16 cellular contexts compared by ENCODE assay signal in genomic region chr7:36387437-36388345, GRCh38. TPM values are rescaled to one million over a fixed set of nuclear protein-coding genes. Genes with fewer than 3 reads are reported as not detected.
DNase-seq lines count a peak whose midpoint lies in the region; ATAC-seq, FAIRE-seq and TF ChIP-seq lines count a peak whose summit lies in the region.
"Had no signal": no experiment of that assay in that cellular context is flagged by ENCODE, and none has a peak within 500 bp of the region (broad histone marks: within the 10 kb centered on the region; RNA-seq: fewer than 3 reads in every experiment).

No MANE protein-coding gene starts in this region.

- H3K9me3 ChIP-seq in K562 (replicated peaks; ENCODE audit: control insufficient read depth, insufficient read depth, low read depth, low read length): no peaks in the 10 kb centered on the region
- H3K9me3 ChIP-seq in mucosa of descending colon: no peaks in the 10 kb centered on the region

- BruUV-seq in K562 (replicated peaks; lab: Mats Ljungman, UMichigan): no TSS peak

- ATAC-seq in K562: no peak
- ATAC-seq in mucosa of descending colon: peak; percentile 9
- ATAC-seq in GM18520 (IDR thresholded peaks at IDR 0.05; ENCODE audit: unreplicated experiment): no peak

- intact Hi-C loops in K562 (cut with micrococcal nuclease): no loop called here
- intact Hi-C loops in mucosa of descending colon (cut with DNase I, micrococcal nuclease): no loop called here

- no peak overlapping the region for H3K4me2 ChIP-seq in K562 (ENCODE audit: insufficient read depth, low read length)

- H3K9me1 ChIP-seq in K562 (ENCODE audit: control insufficient read depth, insufficient read depth, low read length): no peaks in the 10 kb centered on the region

- no peak for TF ChIP-seq EP300 in K562 (IDR thresholded peaks at IDR 0.05; ENCODE audit: low read length)

- in situ Hi-C loops in ACHN (cut with HindIII; ENCODE audit: low pct_ligation_motif_present, low pct_unique_long_range_greater_than_20kb, low sequenced_read_pairs) (no loop called here), K562 (cut with MboI) (no loop called here)

- no peak for TF ChIP-seq RAD21 in K562 (CRISPR knock-in tag; conservative IDR thresholded peaks at IDR 0.05 in 1 of 2, IDR thresholded peaks at IDR 0.05 in 1 of 2)

- H3K4me3 ChIP-seq in K562 (no peak overlapping the region), mucosa of descending colon (no peak overlapping the region)

- peak overlapping the region; percentile 98 for H2AFZ ChIP-seq in K562 (ENCODE audit: low read depth, low read length)

- no peak for FAIRE-seq in K562 (lab: Jason Lieb, UNC)

- DNase-seq in ACHN (peak; percentile 54), H4 (ENCODE audit: low spot score) (peak; percentile 42), K562 (ENCODE audit: extremely low read depth in 1 of 4, low spot score in 3 of 4) (no peak), mucosa of descending colon (no peak), NCI-H446 treated with DMSO at 0.1 percent for 48 hours (lab: John Stamatoyannopoulos, UW) (no peak), DMS79 (lab: John Stamatoyannopoulos, UW) (no peak)
- DNase-seq in activated CD4-positive, CD25-positive, alpha-beta regulatory T cell treated with anti-CD3 and anti-CD28 coated beads, Interleukin-2, amount 50 U/mL, for 72 hours: no peak
- DNase-seq: activated effector memory CD4-positive, alpha-beta T cell treated with Interleukin-2 at 50 U/mL for 16 hours; anterior cingulate cortex; cortex of kidney; DMS153; H7; NCI-H1105; stimulated activated CD4-positive, alpha-beta T cell treated with anti-CD3 and anti-CD28 coated beads, Interleukin-4, amount 100 ng/mL, for 4 hours; WERI-Rb-1 had no signal

- H3K27me3 ChIP-seq in K562 (ENCODE audit: control insufficient read depth in 2 of 2, insufficient read depth in 2 of 2, low read length in 2 of 2): no peaks in the 10 kb centered on the region

- H3K79me2 ChIP-seq in K562 (ENCODE audit: control insufficient read depth, insufficient read depth, low read length): peaks cover 30% of the 10 kb centered on the region

- WGBS in K562 (ENCODE audit: insufficient coverage, low coverage, missing lambda C conversion rate): 38% methylated on average over 8 of the region's 8 CpGs

- H4K20me1 ChIP-seq in K562 (replicated peaks; ENCODE audit: control insufficient read depth, insufficient read depth, low read length): 0 out of 2 replicates have a peak, but pooled peaks cover 9% of the 10 kb centered on the region

- POLR2A ChIA-PET in K562 (lab: Yijun Ruan, JAX): interaction anchor here (6.9 kb wide), 1 partner anchor 14 kb away, joined by 58 read pairs; no protein-coding TSS in a partner anchor

- H3K9ac ChIP-seq in K562 (ENCODE audit: insufficient read depth in 1 of 2, low read depth in 2 of 2, low read length in 2 of 2): no peak overlapping the region

- no peak overlapping the region for H3K27ac ChIP-seq in K562 (ENCODE audit: extremely low read depth, low read depth, low read length)
- H3K27ac ChIP-seq: WERI-Rb-1 had no signal

- H3K4me1 ChIP-seq in K562 (replicated peaks in 1 of 2; ENCODE audit: control insufficient read depth in 2 of 2, insufficient read depth in 2 of 2, low read length in 2 of 2) (peaks cover 15 to 29% of the 10 kb centered on the region in 2 experiments), mucosa of descending colon (ENCODE audit: low read depth) (peaks cover 10% of the 10 kb centered on the region)

- CTCF ChIA-PET in K562 (lab: Yijun Ruan, JAX; ENCODE audit: low intra/inter-chr PET ratio): no interaction called here

- no peak for TF ChIP-seq POLR2A in K562 (conservative IDR thresholded peaks at IDR 0.05)

- peaks cover 3% of the 10 kb centered on the region; the same call in 1 of the 3 replicates for H3K36me3 ChIP-seq in K562 (ENCODE audit: control insufficient read depth, insufficient read depth, low read length)
- H3K36me3 ChIP-seq in mucosa of descending colon (ENCODE audit: low read depth): no peaks in the 10 kb centered on the region

- TF ChIP-seq CTCF in K562 (IDR thresholded peaks at IDR 0.05 in 2 of 3, conservative IDR thresholded peaks at IDR 0.05 in 1 of 3; ENCODE audit: insufficient read depth in 2 of 3, low read depth in 1 of 3, low read length in 3 of 3) (no peak), mucosa of descending colon (IDR thresholded peaks at IDR 0.05) (no peak)

TF ChIP-seq in K562, 482 proteins besides CTCF, POLR2A, EP300 and RAD21 (continues in another document):
- TF ChIP-seq RBM39 (optimal IDR thresholded peaks at IDR 0.05; ENCODE audit: low read depth, low read length) (no peak), DNMT1 (IDR thresholded peaks at IDR 0.05) (peak; percentile 13; the same call in 1 of the 2 replicates), TRIM25 (IDR thresholded peaks at IDR 0.05; ENCODE audit: borderline replicate concordance) (no peak), ZNF583 (CRISPR knock-in tag; IDR thresholded peaks at IDR 0.05) (no peak), JUN (IDR thresholded peaks at IDR 0.05; ENCODE audit: borderline replicate concordance, low read depth, low read length) (no peak), JUN (CRISPR knock-in tag; IDR thresholded peaks at IDR 0.05; ENCODE audit: borderline replicate concordance) (no peak), CREM (IDR thresholded peaks at IDR 0.05; ENCODE audit: low read depth) (no peak), MYBL2 (IDR thresholded peaks at IDR 0.05; ENCODE audit: low read depth) (0 out of 2 replicates have a peak, but pooled peaks have one; percentile 22), MYBL2 (CRISPR knock-in tag; IDR thresholded peaks at IDR 0.05; ENCODE audit: borderline replicate concordance) (no peak), AFF4 (CRISPR knock-in tag; IDR thresholded peaks at IDR 0.05) (no peak)

RNA-seq across cellular contexts. Expression of gene ANLN, which starts 2.0 kb away (rescaled TPM):
- 132 and 151 TPM in 2 replicates for total RNA-seq in H4 (2014; rRNA removed; shearing (Covaris generic))
- total RNA-seq in K562 (2011; cell fraction: chromatin; rRNA removed; ENCODE audit: low replicate concordance): 109 and 164 TPM in 2 replicates
- total RNA-seq in K562 (2011; cell fraction: nucleolus; rRNA removed): 32.2 and 33.3 TPM in 2 replicates
- total RNA-seq in K562 (2011; cell fraction: nucleoplasm; rRNA removed): 73.6 and 93.8 TPM in 2 replicates
- total RNA-seq in K562 (2014; rRNA removed): 31.3 and 36.6 TPM in 2 replicates
- total RNA-seq in K562 (2014; rRNA removed; fragmentation: Illumina TruSeq; extraction: Trizol): 53.2 and 56.1 TPM in 2 replicates
- total RNA-seq in K562 (2015; rRNA removed; fragmentation: Illumina TruSeq; extraction: Trizol): 63.0 and 66.2 TPM in 2 replicates
- 50.3 and 58.2 TPM in 2 replicates for total RNA-seq in K562 (2021)
- polyA plus RNA-seq in K562 (2011; rRNA removed): 38.7 and 46.1 TPM in 2 replicates
- polyA plus RNA-seq in K562 (2011; cell fraction: cytosol; rRNA removed): 11.7 and 20.2 TPM in 2 replicates
- polyA plus RNA-seq in K562 (2011; cell fraction: nucleus; rRNA removed): 74.2 and 149 TPM in 2 replicates
- polyA plus RNA-seq in K562 (2012): 20.9 and 29.6 TPM in 2 replicates
- polyA plus RNA-seq in K562 (2014; fragmentation: Illumina TruSeq; extraction: Trizol): 31.2 and 51.2 TPM in 2 replicates
- polyA plus RNA-seq in K562 (2014; fragmentation: Nextera tagmentation; extraction: Ambion mirVana): 10 to 100 TPM; 18.1 to 37.3 TPM
- polyA plus RNA-seq in K562 (2014; rRNA removed): 23.9 and 25.8 TPM in 2 replicates
- polyA minus RNA-seq in K562 (2011; rRNA and poly(A)+ RNA removed): 122 and 166 TPM in 2 replicates
- 60.1 and 67.3 TPM in 2 replicates for polyA minus RNA-seq in K562 (2011; cell fraction: cytosol; rRNA and poly(A)+ RNA removed)
- 50.6 and 151 TPM in 2 replicates for polyA minus RNA-seq in K562 (2011; cell fraction: nucleus; rRNA and poly(A)+ RNA removed)
- total RNA-seq in mucosa of descending colon: 10 to 100 TPM in 1 of 3 donors, 1 to 10 TPM in 2; 3.8 to 23.7 (median 6.4) TPM

Comparison
In these comparisons a context has a peak if more than half of its experiments do, and no peak if none do; other contexts are left out.
1. DNase-seq: peak in ACHN (single experiment) and H4 (single experiment); none in K562 (0 of 4), mucosa of descending colon (0 of 3), activated CD4-positive, CD25-positive, alpha-beta regulatory T cell treated with anti-CD3 and anti-CD28 coated beads, Interleukin-2, amount 50 U/mL, for 72 hours (single experiment), NCI-H446 treated with DMSO at 0.1 percent for 48 hours (single experiment) and DMS79 (single experiment).